9 cellular contexts compared by ENCODE assay signal in genomic region chr1:187928288-187928687, GRCh38.
A peak's percentile ranks its signal among the peaks of the same experiment; 100 is the strongest.
DNase-seq lines count a peak whose midpoint lies in the region; ATAC-seq and TF ChIP-seq lines count a peak whose summit lies in the region.
"Had no signal": no experiment of that assay in that cellular context is flagged by ENCODE, and none has a peak within 500 bp of the region (broad histone marks: within the 10 kb centered on the region; RNA-seq: fewer than 3 reads in every experiment).

No MANE protein-coding gene starts in this region.

- ATAC-seq in HG03280 (IDR thresholded peaks at IDR 0.05; ENCODE audit: unreplicated experiment), result no peak

- TF ChIP-seq CTCF in fibroblast of pulmonary artery (IDR thresholded peaks at IDR 0.05; ENCODE audit: low read length, missing control alignments), result peak; percentile 58

- DNase-seq in NCI-H2171 treated with DMSO at 0.1 percent for 48 hours (lab: John Stamatoyannopoulos, UW) (peak; percentile 8), NCI-H2171 (lab: John Stamatoyannopoulos, UW) (no peak), NCI-H460 (ENCODE audit: extremely low read depth, low read depth) (peak; percentile 69), fibroblast of pulmonary artery (ENCODE audit: low read depth) (peak; percentile 56), superior temporal gyrus (ENCODE audit: extremely low spot score) (peak; percentile 59)
- no peak for DNase-seq in stimulated activated CD4-positive, alpha-beta T cell treated with anti-CD3 and anti-CD28 coated beads, Interleukin-15, amount 100 ng/mL, for 24 hours
- DNase-seq in activated CD4-positive, alpha-beta T cell treated with anti-CD3 and anti-CD28 coated beads, Interleukin-2, amount 50 U/mL, for 48 hours, result no peak

- H3K4me3 ChIP-seq in fibroblast of pulmonary artery (replicated peaks; ENCODE audit: low read depth, low read length), result no peak overlapping the region
- H3K4me3 ChIP-seq: BLaER1 had no signal

Comparison
In these comparisons a context has a peak if more than half of its experiments do, and no peak if none do; other contexts are left out.
1. DNase-seq: peak in NCI-H2171 treated with DMSO at 0.1 percent for 48 hours (single experiment), NCI-H460 (single experiment), fibroblast of pulmonary artery (single experiment) and superior temporal gyrus (single experiment); none in NCI-H2171 (single experiment), stimulated activated CD4-positive, alpha-beta T cell treated with anti-CD3 and anti-CD28 coated beads, Interleukin-15, amount 100 ng/mL, for 24 hours (single experiment) and activated CD4-positive, alpha-beta T cell treated with anti-CD3 and anti-CD28 coated beads, Interleukin-2, amount 50 U/mL, for 48 hours (0 of 2).